Comparison of ENCODE assay signal across 30 cellular contexts in the genomic region with DNA sequence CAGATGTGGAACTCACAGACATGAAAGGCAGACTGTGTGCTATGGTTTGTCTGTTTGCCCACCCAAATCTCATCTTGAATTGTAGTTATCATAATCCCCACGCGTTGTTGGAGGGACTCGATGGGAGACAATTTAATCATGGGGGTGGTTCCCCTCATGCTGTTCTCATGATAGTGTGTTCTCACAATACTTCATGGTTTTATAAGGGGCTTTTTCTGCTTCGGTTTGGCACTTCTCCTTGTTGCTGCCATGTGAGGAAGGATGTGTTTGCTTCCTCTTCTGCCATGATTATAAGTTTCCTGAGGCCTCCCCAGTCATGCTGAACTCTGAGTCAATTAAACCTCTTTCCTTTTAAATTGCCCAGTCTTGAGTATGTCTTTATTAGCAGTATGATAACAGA.
"Had no signal": no experiment of that assay in that cellular context is flagged by ENCODE, and none has a peak within 500 bp of the region (broad histone marks: within the 10 kb centered on the region; RNA-seq: fewer than 3 reads in every experiment).

No MANE protein-coding gene starts in this region.

- H3K9me3 Mint-ChIP-seq: activated CD4-positive, alpha-beta memory T cell treated with anti-CD3 and anti-CD28 coated beads, Interleukin-2, amount 10 ng/mL, durations not matched to agents 7 days and 5 days; activated T-cell treated with anti-CD3 and anti-CD28 coated beads, Interleukin-2, amount 50 U/mL, for 24 hours; dendritic cell treated with granulocyte-macrophage colony-stimulating factor and Interleukin-4, amounts not matched to agents 40 ng/mL and 50 ng/mL, for 4 days had no signal

- H3K4me1 Mint-ChIP-seq: activated CD4-positive, alpha-beta memory T cell treated with anti-CD3 and anti-CD28 coated beads, Interleukin-2, amount 10 ng/mL, durations not matched to agents 7 days and 5 days; activated CD4-positive, alpha-beta T cell treated with anti-CD3 and anti-CD28 coated beads, Interleukin-2, amount 10 ng/mL, durations not matched to agents 7 days and 5 days; central memory CD8-positive, alpha-beta T cell; endodermal cell; T-helper 17 cell had no signal

- H3K27ac Mint-ChIP-seq: activated CD4-positive, alpha-beta memory T cell treated with anti-CD3 and anti-CD28 coated beads, Interleukin-2, amount 10 ng/mL, durations not matched to agents 7 days and 5 days; activated CD4-positive, alpha-beta T cell treated with anti-CD3 and anti-CD28 coated beads, Interleukin-2, amount 10 ng/mL, durations not matched to agents 7 days and 5 days; activated naive CD8-positive, alpha-beta T cell; activated T-cell treated with anti-CD3 and anti-CD28 coated beads, Interleukin-2, amount 50 U/mL, for 24 hours; activated T-cell treated with anti-CD3 and anti-CD28 coated beads, Interleukin-2, amount 50 U/mL, for 72 hours; dendritic cell treated with granulocyte-macrophage colony-stimulating factor and Interleukin-4, amounts not matched to agents 40 ng/mL and 50 ng/mL, for 4 days; endodermal cell; T-helper 17 cell; T-helper 2 cell treated with Interferon-gamma antibody and Interleukin-4, amounts not matched to agents 5 μg/mL and 100 μg/mL, for 36 hours; WTC11 had no signal

- H3K27me3 Mint-ChIP-seq: activated naive CD8-positive, alpha-beta T cell had no signal

- FAIRE-seq: astrocyte, bronchial epithelial cell had no signal

- H3K4me3 Mint-ChIP-seq: activated CD4-positive, alpha-beta memory T cell treated with anti-CD3 and anti-CD28 coated beads, Interleukin-2, amount 10 ng/mL, durations not matched to agents 7 days and 5 days; activated CD4-positive, alpha-beta T cell treated with anti-CD3 and anti-CD28 coated beads, Interleukin-2, amount 10 ng/mL, durations not matched to agents 7 days and 5 days; activated naive CD8-positive, alpha-beta T cell; activated T-cell treated with anti-CD3 and anti-CD28 coated beads, Interleukin-2, amount 50 U/mL, for 24 hours; activated T-cell treated with anti-CD3 and anti-CD28 coated beads, Interleukin-2, amount 50 U/mL, for 72 hours; central memory CD8-positive, alpha-beta T cell; dendritic cell treated with granulocyte-macrophage colony-stimulating factor and Interleukin-4, amounts not matched to agents 40 ng/mL and 50 ng/mL, for 4 days; endodermal cell; T-helper 17 cell; T-helper 2 cell treated with Interferon-gamma antibody and Interleukin-4, amounts not matched to agents 5 μg/mL and 100 μg/mL, for 36 hours; WTC11 had no signal

- DNase-seq: activated CD4-positive, alpha-beta memory T cell treated with anti-CD3 and anti-CD28 coated beads, Interleukin-2, amount 10 ng/mL, durations not matched to agents 7 days and 5 days; activated CD4-positive, alpha-beta T cell treated with anti-CD3 and anti-CD28 coated beads for 1 hour; activated CD4-positive, alpha-beta T cell treated with anti-CD3 and anti-CD28 coated beads for 4 hours; activated CD4-positive, alpha-beta T cell treated with anti-CD3 and anti-CD28 coated beads, Interleukin-2, amount 10 ng/mL, durations not matched to agents 7 days and 5 days; activated CD4-positive, alpha-beta T cell treated with anti-CD3 and anti-CD28 coated beads, Interleukin-2, amount 50 U/mL, for 4 hours; activated CD8-positive, alpha-beta memory T cell treated with anti-CD3 and anti-CD28 coated beads, Interleukin-2, amount 50 U/mL, for 48 hours; activated gamma-delta T cell; activated naive CD4-positive, alpha-beta T cell treated with anti-CD3 and anti-CD28 coated beads, Interleukin-2, amount 50 U/mL, for 16 hours; activated naive CD4-positive, alpha-beta T cell treated with Interleukin-2 at 50 U/mL for 16 hours; activated T-cell treated with anti-CD3 and anti-CD28 coated beads for 4 hours; activated T-cell treated with anti-CD3 and anti-CD28 coated beads, Interleukin-2, amount 50 U/mL, for 24 hours; activated T-cell treated with anti-CD3 and anti-CD28 coated beads, Interleukin-2, amount 50 U/mL, for 72 hours; amniotic stem cell; anterior cingulate cortex; brain microvascular endothelial cell; dorsolateral prefrontal cortex; effector memory CD4-positive, alpha-beta T cell; endodermal cell; foreskin fibroblast; head of caudate nucleus; T-helper 17 cell; T1000 had no signal

- ATAC-seq: activated T-cell treated with anti-CD3 and anti-CD28 coated beads, Interleukin-2, amount 50 U/mL, for 72 hours; esophagus mucosa; T-helper 17 cell; WTC11 had no signal
